In genomic region chr3:54198556-54198955, GRCh38 we compare ENCODE assay signal across 18 cellular contexts.
"Had no signal": no experiment of that assay in that cellular context is flagged by ENCODE, and none has a peak within 500 bp of the region (broad histone marks: within the 10 kb centered on the region; RNA-seq: fewer than 3 reads in every experiment).

No MANE protein-coding gene starts in this region.

- DNase-seq: dermis blood vessel endothelial cell; endodermal cell; erythroblast; foreskin keratinocyte; heart left ventricle; hippocampal formation; kidney glomerular epithelial cell; mammary epithelial cell; mucosa of descending colon; naive thymus-derived CD8-positive, alpha-beta T cell; spleen; stimulated activated CD4-positive, alpha-beta T cell treated with anti-CD3 and anti-CD28 coated beads, Interleukin-15, amount 100 ng/mL, for 24 hours; stimulated activated CD4-positive, alpha-beta T cell treated with anti-CD3 and anti-CD28 coated beads, Interleukin-1b, Interleukin-23, amount 100 ng/mL, for 48 hours; stimulated activated CD4-positive, alpha-beta T cell treated with anti-CD3 and anti-CD28 coated beads, Interleukin-4, amount 100 ng/mL, for 24 hours; tibial artery had no signal

- ATAC-seq: foreskin keratinocyte; heart left ventricle; left lobe of liver; mucosa of descending colon; naive thymus-derived CD8-positive, alpha-beta T cell; sciatic nerve; stimulated activated memory B cell treated with anti-CD40 and anti-IgM and Interleukin-4, amounts not matched to agents 10 μg/mL and 1 μg/mL and 100 μg/mL, for 72 hours had no signal
